Comparison of ENCODE assay signal across 16 cellular contexts in genomic region chr3:71125729-71126128, GRCh38.
DNase-seq lines count a peak whose midpoint lies in the region; ATAC-seq and TF ChIP-seq lines count a peak whose summit lies in the region.
"Had no signal": no experiment of that assay in that cellular context is flagged by ENCODE, and none has a peak within 500 bp of the region (broad histone marks: within the 10 kb centered on the region; RNA-seq: fewer than 3 reads in every experiment).

No MANE protein-coding gene starts in this region.

- TF ChIP-seq POLR2A in transverse colon (IDR thresholded peaks at IDR 0.05) (no peak), body of pancreas (IDR thresholded peaks at IDR 0.05) (no peak)

- H3K4me1 ChIP-seq in left ventricle myocardium inferior (peaks cover 79% of the 10 kb centered on the region), heart right ventricle (peaks cover 0 to 69% (median 44%) of the 10 kb centered on the region in 9 donors), transverse colon (peaks cover 18 to 81% (median 27%) of the 10 kb centered on the region in 4 donors), body of pancreas (peaks cover 59% of the 10 kb centered on the region)

- no peak for TF ChIP-seq EP300 in transverse colon (IDR thresholded peaks at IDR 0.05; ENCODE audit: low read depth)

- WGBS in heart right ventricle, 2 donors: 98 to 100% methylated on average over 1 of the region's 1 CpG
- WGBS in transverse colon (ENCODE audit: low coverage in 1 of 2), 2 donors: 92 to 100% methylated on average over 1 of the region's 1 CpG
- 87 to 96% methylated on average over 1 of the region's 1 CpG for WGBS in body of pancreas, 2 donors

- intact Hi-C loops in left ventricle myocardium inferior (cut with micrococcal nuclease): loop anchor here (10.0 kb wide), 1 partner anchor 61 kb away; no protein-coding TSS in a partner anchor
- intact Hi-C loops in heart right ventricle (cut with DNase I): loop anchor here in 4 of 10 donors (5.0 to 10.0 kb wide), 6 partner anchors 58 to 459 kb away; partner anchors contain the start of gene FOXP1 (in 2 of the 4)
- intact Hi-C loops in activated T-helper 2 cell treated with anti-CD3 and anti-CD28 coated beads, Interferon-gamma antibody, Interleukin-2, Interleukin-4, amounts not matched to agents 10 μg/mL and 5 μg/mL and 100 μg/mL, durations not matched to agents 14 hours and 24 hours and 36 hours (cut with micrococcal nuclease): loop anchor here (2.0 to 5.0 kb wide), 5 partner anchors 13 to 367 kb away; no protein-coding TSS in a partner anchor
- intact Hi-C loops in transverse colon (cut with DNase I; ENCODE audit: low total_unique reads): no loop called here
- intact Hi-C loops in body of pancreas (cut with DNase I): no loop called here

- no peaks in the 10 kb centered on the region for H3K27me3 ChIP-seq in left ventricle myocardium inferior (ENCODE audit: low read depth)
- no peaks in the 10 kb centered on the region for H3K27me3 ChIP-seq in heart right ventricle
- no peaks in the 10 kb centered on the region for H3K27me3 ChIP-seq in transverse colon
- H3K27me3 ChIP-seq in body of pancreas: no peaks in the 10 kb centered on the region
- H3K27me3 ChIP-seq: suprapubic skin had no signal

- H3K27ac Mint-ChIP-seq in activated T-helper 2 cell treated with anti-CD3 and anti-CD28 coated beads, Interferon-gamma antibody, Interleukin-2, Interleukin-4, amounts not matched to agents 10 μg/mL and 5 μg/mL and 100 μg/mL, durations not matched to agents 14 hours and 24 hours and 36 hours: peak overlapping the region; percentile 75
- peak overlapping the region; percentile 63 for H3K27ac Mint-ChIP-seq in mesothelial cell of epicardium

- H3K4me1 Mint-ChIP-seq in activated T-helper 2 cell treated with anti-CD3 and anti-CD28 coated beads, Interferon-gamma antibody, Interleukin-2, Interleukin-4, amounts not matched to agents 10 μg/mL and 5 μg/mL and 100 μg/mL, durations not matched to agents 14 hours and 24 hours and 36 hours (ENCODE audit: low read depth): peaks cover 66% of the 10 kb centered on the region
- peaks cover 43% of the 10 kb centered on the region for H3K4me1 Mint-ChIP-seq in mesothelial cell of epicardium

- peak overlapping the region; percentile 59 for H3K4me3 Mint-ChIP-seq in activated T-helper 2 cell treated with anti-CD3 and anti-CD28 coated beads, Interferon-gamma antibody, Interleukin-2, Interleukin-4, amounts not matched to agents 10 μg/mL and 5 μg/mL and 100 μg/mL, durations not matched to agents 14 hours and 24 hours and 36 hours (ENCODE audit: low read depth)
- H3K4me3 Mint-ChIP-seq in mesothelial cell of epicardium: no peak overlapping the region

- H3K36me3 ChIP-seq in left ventricle myocardium inferior: no peaks in the 10 kb centered on the region
- no peaks in the 10 kb centered on the region for H3K36me3 ChIP-seq in heart right ventricle
- H3K36me3 ChIP-seq in transverse colon: no peaks in the 10 kb centered on the region
- no peaks in the 10 kb centered on the region for H3K36me3 ChIP-seq in body of pancreas (replicated peaks in 1 of 2; ENCODE audit: insufficient read depth in 1 of 2, low read depth in 2 of 2)
- H3K36me3 ChIP-seq: suprapubic skin had no signal

- TF ChIP-seq CTCF in left ventricle myocardium inferior (IDR thresholded peaks at IDR 0.05; ENCODE audit: borderline replicate concordance): no peak
- TF ChIP-seq CTCF in heart right ventricle (IDR thresholded peaks at IDR 0.05): no peak
- no peak for TF ChIP-seq CTCF in mesothelial cell of epicardium (IDR thresholded peaks at IDR 0.05; ENCODE audit: unreplicated experiment)
- TF ChIP-seq CTCF in transverse colon (IDR thresholded peaks at IDR 0.05): no peak
- TF ChIP-seq CTCF in body of pancreas (IDR thresholded peaks at IDR 0.05): no peak

- H3K9me3 Mint-ChIP-seq in activated T-helper 2 cell treated with anti-CD3 and anti-CD28 coated beads, Interferon-gamma antibody, Interleukin-2, Interleukin-4, amounts not matched to agents 10 μg/mL and 5 μg/mL and 100 μg/mL, durations not matched to agents 14 hours and 24 hours and 36 hours: no peaks in the 10 kb centered on the region
- H3K9me3 Mint-ChIP-seq in mesothelial cell of epicardium: no peaks in the 10 kb centered on the region

- H3K4me3 ChIP-seq in left ventricle myocardium inferior (no peak overlapping the region), heart right ventricle (no peak overlapping the region), transverse colon (no peak overlapping the region), body of pancreas (no peak overlapping the region)
- H3K4me3 ChIP-seq: suprapubic skin had no signal

- no peaks in the 10 kb centered on the region for H3K9me3 ChIP-seq in left ventricle myocardium inferior (replicated peaks)
- H3K9me3 ChIP-seq in heart right ventricle: no peaks in the 10 kb centered on the region
- no peaks in the 10 kb centered on the region for H3K9me3 ChIP-seq in transverse colon
- H3K9me3 ChIP-seq in body of pancreas: no peaks in the 10 kb centered on the region
- H3K9me3 ChIP-seq: suprapubic skin had no signal

- H3K27ac ChIP-seq in left ventricle myocardium inferior (replicated peaks) (peak overlapping the region; percentile 90), heart right ventricle (no peak overlapping the region), transverse colon (peak overlapping the region; percentile 86 to 94 (median 93)), body of pancreas (peak overlapping the region in 1 of 4 donors; percentile 86)
- H3K27ac ChIP-seq: suprapubic skin, VCaP had no signal

- in situ Hi-C loops in transverse colon (cut with MboI; ENCODE audit: low pct_ligation_motif_present in 1 of 4, low pct_unique_long_range_greater_than_20kb in 1 of 4, low sequenced_read_pairs in 3 of 4): loop anchor here in 1 of 4 donors (10.0 kb wide), 1 partner anchor 459 kb away; the partner anchor contains the start of gene FOXP1

- DNase-seq in left ventricle myocardium inferior (no peak), heart right ventricle (no peak), mesothelial cell of epicardium (ENCODE audit: low spot score in 2 of 2, unreplicated experiment in 2 of 2) (no peak), transverse colon (no peak), cerebellar cortex (ENCODE audit: low spot score) (no peak), body of pancreas (no peak)
- DNase-seq in activated T-helper 2 cell treated with anti-CD3 and anti-CD28 coated beads, Interferon-gamma antibody, Interleukin-2, Interleukin-4, amounts not matched to agents 10 μg/mL and 5 μg/mL and 100 μg/mL, durations not matched to agents 14 hours and 24 hours and 36 hours (ENCODE audit: low spot score): no peak
- DNase-seq: activated CD8-positive, alpha-beta memory T cell treated with anti-CD3 and anti-CD28 coated beads, Interleukin-2, amount 50 U/mL, for 4 hours; aorta; MM.1S; NCI-H187; right cardiac atrium; SW 1271 had no signal

- ATAC-seq in heart right ventricle: no peak
- ATAC-seq in HG03354 (IDR thresholded peaks at IDR 0.05; ENCODE audit: poor library complexity, severe bottlenecking, unreplicated experiment): no peak
- ATAC-seq in body of pancreas: no peak
- ATAC-seq: right cardiac atrium had no signal

- no peaks in the 10 kb centered on the region for H3K27me3 Mint-ChIP-seq in activated T-helper 2 cell treated with anti-CD3 and anti-CD28 coated beads, Interferon-gamma antibody, Interleukin-2, Interleukin-4, amounts not matched to agents 10 μg/mL and 5 μg/mL and 100 μg/mL, durations not matched to agents 14 hours and 24 hours and 36 hours (ENCODE audit: low read depth)
- no peaks in the 10 kb centered on the region for H3K27me3 Mint-ChIP-seq in mesothelial cell of epicardium (ENCODE audit: low read depth)

- peaks cover 54% of the 10 kb centered on the region for H3K36me3 Mint-ChIP-seq in activated T-helper 2 cell treated with anti-CD3 and anti-CD28 coated beads, Interferon-gamma antibody, Interleukin-2, Interleukin-4, amounts not matched to agents 10 μg/mL and 5 μg/mL and 100 μg/mL, durations not matched to agents 14 hours and 24 hours and 36 hours (ENCODE audit: low read depth)
- no peaks in the 10 kb centered on the region for H3K36me3 Mint-ChIP-seq in mesothelial cell of epicardium

Comparison
In these comparisons a context has a peak if more than half of its experiments do, and no peak if none do; other contexts are left out.
1. H3K27ac ChIP-seq: peak in left ventricle myocardium inferior (single experiment) and transverse colon (4 of 4); none in heart right ventricle (0 of 10).
2. intact Hi-C loops: an anchor here in left ventricle myocardium inferior (10.0 kb wide) and activated T-helper 2 cell treated with anti-CD3 and anti-CD28 coated beads, Interferon-gamma antibody, Interleukin-2, Interleukin-4, amounts not matched to agents 10 μg/mL and 5 μg/mL and 100 μg/mL, durations not matched to agents 14 hours and 24 hours and 36 hours (2.0 to 5.0 kb wide); none called in transverse colon and body of pancreas.